ENCODE assay signal across 26 cellular contexts in the genomic region with DNA sequence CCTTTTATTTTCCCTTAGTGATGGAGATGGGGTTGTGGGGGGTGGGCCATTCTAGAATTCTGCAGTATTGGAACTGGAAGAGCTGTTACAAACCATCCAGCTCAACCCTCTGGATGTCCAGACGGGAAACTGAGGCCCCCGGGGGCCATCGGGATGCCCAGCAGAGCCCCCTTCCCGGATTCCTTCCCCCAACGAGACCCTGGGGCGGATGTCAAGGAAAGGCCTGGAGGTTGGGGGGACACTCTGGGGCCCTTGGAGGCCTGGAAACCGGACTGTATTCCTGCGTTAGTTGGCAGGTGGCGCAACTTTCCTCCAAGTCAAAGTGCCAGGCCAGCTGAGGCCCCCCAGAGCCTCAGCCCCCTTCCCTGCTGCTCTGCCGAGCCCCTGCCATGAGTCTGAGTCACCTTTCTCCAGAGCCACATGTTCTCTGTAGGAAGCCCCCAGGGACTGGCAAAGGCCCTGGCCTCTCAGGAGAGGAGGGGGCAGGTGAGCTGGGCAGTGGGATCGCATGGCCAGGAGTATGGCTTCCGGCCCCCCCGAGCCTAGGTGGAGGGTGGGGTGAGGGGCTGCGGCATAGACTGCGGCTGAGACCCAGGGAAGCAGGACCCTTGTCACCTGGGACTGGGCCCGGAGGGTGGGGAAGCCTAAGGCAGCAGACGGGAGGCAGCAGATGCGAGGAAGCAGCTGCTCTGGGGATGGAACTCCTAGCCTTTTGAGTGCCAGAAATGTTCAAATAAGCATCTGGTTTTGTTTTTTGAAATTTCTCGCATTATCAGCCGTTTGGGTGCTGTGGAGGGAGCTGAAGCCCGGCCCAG. TPM values are rescaled to one million over a fixed set of nuclear protein-coding genes. Genes with fewer than 3 reads are reported as not detected.
"Had no signal": no experiment of that assay in that cellular context is flagged by ENCODE, and none has a peak within 500 bp of the region (broad histone marks: within the 10 kb centered on the region; RNA-seq: fewer than 3 reads in every experiment).

No MANE protein-coding gene starts in this region.

- ATAC-seq: activated CD4-positive, CD25-positive, alpha-beta regulatory T cell treated with anti-CD3 and anti-CD28 coated beads, Interleukin-2, amount 50 U/mL, for 24 hours; activated naive CD4-positive, alpha-beta T cell treated with anti-CD3 and anti-CD28 coated beads, Interleukin-2, amount 50 U/mL, for 72 hours; gastrocnemius medialis; left cardiac atrium; natural killer cell; pancreas; right cardiac atrium; upper lobe of right lung had no signal

- H3K4me1 ChIP-seq: gastrocnemius medialis, pancreas, thyroid gland, upper lobe of right lung had no signal

- H3K27ac ChIP-seq: brain microvascular endothelial cell, gastrocnemius medialis, neutrophil, pancreas, thyroid gland, upper lobe of right lung had no signal

- H3K4me3 Mint-ChIP-seq: natural killer cell; stimulated activated naive CD8-positive, alpha-beta T cell treated with anti-CD3 and anti-CD28 coated beads, Interleukin-15, Interleukin-2, amounts not matched to agents 100 ng/mL and 50 ng/mL, for 24 hours had no signal

- H3K9me3 ChIP-seq: gastrocnemius medialis, neutrophil, pancreas, thyroid gland, upper lobe of right lung had no signal

- H3K4me3 ChIP-seq: gastrocnemius medialis, pancreas, skin epidermis, thyroid gland, upper lobe of right lung had no signal

- H3K27ac Mint-ChIP-seq: activated naive CD4-positive, alpha-beta T cell treated with anti-CD3 and anti-CD28 coated beads, Interleukin-2, amount 50 U/mL, for 72 hours; natural killer cell; stimulated activated naive CD8-positive, alpha-beta T cell treated with anti-CD3 and anti-CD28 coated beads, Interleukin-15, Interleukin-2, amounts not matched to agents 100 ng/mL and 50 ng/mL, for 24 hours had no signal

- H3K36me3 Mint-ChIP-seq: activated naive CD4-positive, alpha-beta T cell treated with anti-CD3 and anti-CD28 coated beads, Interleukin-2, amount 50 U/mL, for 72 hours; natural killer cell had no signal

- H3K27me3 ChIP-seq: pancreas, thyroid gland had no signal

- DNase-seq: activated CD4-positive, alpha-beta T cell treated with anti-CD3 and anti-CD28 coated beads, Interleukin-2, amount 50 U/mL, for 1 hour; activated T-cell treated with anti-CD3 and anti-CD28 coated beads, Interleukin-2, amount 50 U/mL, for 1 hour; aorta; brain microvascular endothelial cell; central memory CD4-positive, alpha-beta T cell; dermis blood vessel endothelial cell; effector CD8-positive, alpha-beta T cell; gastrocnemius medialis; hypothalamus; left cardiac atrium; midbrain; natural killer cell; pancreas; right cardiac atrium; stimulated activated CD4-positive, alpha-beta T cell treated with anti-CD3 and anti-CD28 coated beads, Interleukin-1b, Interleukin-23, amount 100 ng/mL, for 48 hours; substantia nigra; T-helper 2 cell; thyroid gland; upper lobe of right lung had no signal

- H3K36me3 ChIP-seq: brain microvascular endothelial cell, gastrocnemius medialis, neutrophil, pancreas, thyroid gland, upper lobe of right lung had no signal

RNA-seq across cellular contexts. Expression of gene FIBCD1, which starts 17.8 kb away (rescaled TPM):
- total RNA-seq: activated naive CD4-positive, alpha-beta T cell treated with anti-CD3 and anti-CD28 coated beads, Interleukin-2, amount 50 U/mL, for 72 hours; aorta; gastrocnemius medialis; liver; natural killer cell; pulmonary artery endothelial cell had no signal

RNA-seq across cellular contexts. Expression of gene LAMC3, which starts 52.1 kb away (rescaled TPM):
- total RNA-seq: natural killer cell, pulmonary artery endothelial cell had no signal
